Comparison of ENCODE assay signal across 14 cellular contexts in the genomic region with DNA sequence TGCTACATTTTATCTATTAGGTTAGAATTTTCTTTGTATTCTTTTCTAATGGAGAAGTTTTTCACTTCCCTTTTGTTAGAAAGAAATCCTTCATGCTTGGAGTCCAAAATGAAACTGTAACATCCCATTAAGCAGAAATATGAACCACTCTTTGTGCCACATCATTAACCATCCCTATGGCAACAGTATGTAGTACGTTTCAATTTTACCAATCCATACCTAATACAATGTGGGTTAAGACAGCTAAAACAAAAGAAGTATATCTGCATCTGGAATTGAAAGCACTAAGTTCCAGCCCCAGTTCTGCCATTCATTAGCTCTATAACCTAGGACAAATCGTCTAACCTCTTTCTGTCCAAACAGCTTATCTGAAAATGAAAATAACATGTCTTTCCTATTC.
DNase-seq lines count a peak whose midpoint lies in the region; ATAC-seq and TF ChIP-seq lines count a peak whose summit lies in the region.
"Had no signal": no experiment of that assay in that cellular context is flagged by ENCODE, and none has a peak within 500 bp of the region (broad histone marks: within the 10 kb centered on the region; RNA-seq: fewer than 3 reads in every experiment).

No MANE protein-coding gene starts in this region.

- H3K9ac ChIP-seq in MM.1S (ENCODE audit: low read length), result no peak overlapping the region

- TF ChIP-seq CTCF in MM.1S (IDR thresholded peaks at IDR 0.05; ENCODE audit: low read length) (no peak), BE2C (IDR thresholded peaks at IDR 0.05; ENCODE audit: low read depth, low read length) (no peak)

- no peaks in the 10 kb centered on the region for H3K4me1 ChIP-seq in MM.1S (ENCODE audit: low read length)
- H3K4me1 ChIP-seq in BE2C, result no peaks in the 10 kb centered on the region
- H3K4me1 ChIP-seq: vagina had no signal

- no peaks in the 10 kb centered on the region for H4K20me1 ChIP-seq in MM.1S (ENCODE audit: insufficient read depth, low read length)

- H3K27me3 ChIP-seq in MM.1S (replicated peaks; ENCODE audit: insufficient read depth, low read length), result no peaks in the 10 kb centered on the region
- H3K27me3 ChIP-seq in BE2C, result no peaks in the 10 kb centered on the region
- H3K27me3 ChIP-seq: vagina had no signal

- H3K79me2 ChIP-seq in MM.1S (ENCODE audit: low read length), result no peaks in the 10 kb centered on the region

- H3K36me3 ChIP-seq in MM.1S (replicated peaks; ENCODE audit: insufficient read depth, low read length) (no peaks in the 10 kb centered on the region), BE2C (no peaks in the 10 kb centered on the region)
- H3K36me3 ChIP-seq: vagina had no signal

- peak overlapping the region; percentile 20; the same call in 1 of the 2 replicates for H3K4me3 ChIP-seq in MM.1S (ENCODE audit: low read length)
- no peak overlapping the region for H3K4me3 ChIP-seq in BE2C (ENCODE audit: low read depth, low read length)
- H3K4me3 ChIP-seq: vagina had no signal

- H3K9me3 ChIP-seq in MM.1S (replicated peaks; ENCODE audit: insufficient read depth, low read length) (no peaks in the 10 kb centered on the region), BE2C (no peaks in the 10 kb centered on the region; the same call in 1 of the 2 replicates)
- H3K9me3 ChIP-seq: vagina had no signal

- peak overlapping the region; percentile 11; the same call in 1 of the 2 replicates for H3K4me2 ChIP-seq in MM.1S (ENCODE audit: low read depth, low read length)

- DNase-seq in MM.1S (peak; percentile 14), HuH-7.5 (ENCODE audit: low spot score) (no peak), BE2C (no peak), pons (ENCODE audit: low spot score) (no peak), UCSD-AML1 (lab: John Stamatoyannopoulos, UW; ENCODE audit: unreplicated experiment) (no peak)
- DNase-seq: activated CD4-positive, alpha-beta T cell treated with anti-CD3 and anti-CD28 coated beads, Interleukin-2, amount 50 U/mL, for 4 hours; activated naive CD4-positive, alpha-beta T cell treated with anti-CD3 and anti-CD28 coated beads, Interleukin-2, amount 10 ng/mL, durations not matched to agents 7 days and 5 days; CD8-positive, alpha-beta memory T cell; small intestine; T-cell had no signal

- ATAC-seq in GM18867 (IDR thresholded peaks at IDR 0.05; ENCODE audit: unreplicated experiment) (peak; percentile 97), GM21515 (IDR thresholded peaks at IDR 0.05; ENCODE audit: unreplicated experiment) (peak; percentile 87), HG03025 (IDR thresholded peaks at IDR 0.05; ENCODE audit: low FRiP score, unreplicated experiment) (peak; percentile 98)
- ATAC-seq: T-cell had no signal

- no peak overlapping the region; the same call in 1 of the 2 replicates for H3K27ac ChIP-seq in MM.1S (ENCODE audit: low read length)
- H3K27ac ChIP-seq: vagina had no signal

- no peak overlapping the region for H2AFZ ChIP-seq in MM.1S (ENCODE audit: low read length)

- peaks cover 5% of the 10 kb centered on the region; the same call in 1 of the 2 replicates for H3F3A ChIP-seq in MM.1S (ENCODE audit: insufficient read depth, low read length)

- no peaks in the 10 kb centered on the region for H3K9me2 ChIP-seq in MM.1S (replicated peaks; ENCODE audit: insufficient read depth, low read length)
